Comparison of ENCODE assay signal across 21 cellular contexts in the genomic region with DNA sequence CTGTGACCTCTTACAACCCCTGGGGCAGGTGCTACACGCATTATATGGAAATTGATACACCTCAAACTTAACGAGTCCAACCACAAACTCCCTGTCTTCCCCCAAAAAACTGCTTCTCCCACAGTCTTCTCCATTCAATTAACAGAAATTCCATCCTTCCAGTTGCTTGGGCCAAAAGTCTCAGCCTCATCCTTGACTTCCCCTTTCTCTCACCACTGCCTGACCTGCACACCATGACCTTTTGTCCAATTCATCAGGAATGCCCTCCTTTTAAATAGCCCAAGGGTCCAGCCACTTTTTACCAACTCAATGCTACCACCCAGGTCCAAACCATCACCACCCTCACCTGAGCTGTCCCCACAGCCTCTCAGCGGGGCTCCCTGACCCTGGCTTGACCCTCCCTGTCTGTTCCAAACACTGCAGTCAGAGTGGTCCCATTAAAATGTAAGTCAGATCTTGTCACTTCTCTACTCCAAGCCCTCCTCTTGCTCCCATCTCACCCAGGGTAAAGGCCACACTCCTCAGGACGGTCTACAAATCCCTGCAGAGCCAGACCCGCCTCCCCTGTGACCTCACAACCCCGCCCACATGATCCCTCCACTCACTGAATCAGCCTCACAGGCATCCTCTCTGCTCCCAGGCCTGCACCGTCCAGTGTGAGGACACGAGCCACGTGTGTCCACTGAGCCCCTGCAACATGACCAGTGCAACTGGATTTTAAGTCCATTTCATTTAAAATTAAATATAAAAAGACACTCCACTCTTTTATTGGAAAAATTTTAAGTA. TPM values are rescaled to one million over a fixed set of nuclear protein-coding genes. Genes with fewer than 3 reads are reported as not detected.
DNase-seq lines count a peak whose midpoint lies in the region; ATAC-seq and TF ChIP-seq lines count a peak whose summit lies in the region.
"Had no signal": no experiment of that assay in that cellular context is flagged by ENCODE, and none has a peak within 500 bp of the region (broad histone marks: within the 10 kb centered on the region; RNA-seq: fewer than 3 reads in every experiment).

No MANE protein-coding gene starts in this region.

- in situ Hi-C loops in brain microvascular endothelial cell (cut with HindIII; ENCODE audit: low pct_ligation_motif_present, low sequenced_read_pairs) = no loop called here

- H3K36me3 ChIP-seq in HEK293 (ENCODE audit: control insufficient read depth in 2 of 2, insufficient read depth in 1 of 2, low read length in 2 of 2) (no peaks in the 10 kb centered on the region), brain microvascular endothelial cell (replicated peaks) (no peaks in the 10 kb centered on the region), trophoblast cell (ENCODE audit: control insufficient read depth in 1 of 2, insufficient read depth in 2 of 2, low read length in 2 of 2) (no peaks in the 10 kb centered on the region)
- H3K36me3 ChIP-seq: BLaER1 treated with 17β-estradiol and CSF1 and Interleukin-3, amounts not matched to agents 10 nM and 100 nM; MG63; pancreas had no signal

- TF ChIP-seq CTCF in HEK293 (tag by site-specific recombination; IDR thresholded peaks at IDR 0.05) = no peak
- no peak for TF ChIP-seq CTCF in brain microvascular endothelial cell (IDR thresholded peaks at IDR 0.05; ENCODE audit: low read depth, low read length, missing control alignments)

- no peak overlapping the region for H2BK12ac ChIP-seq in trophoblast cell (ENCODE audit: low read length)

- no peak overlapping the region for H2BK120ac ChIP-seq in trophoblast cell (ENCODE audit: insufficient read depth, low read length, poor library complexity)

- no peak overlapping the region for H3K18ac ChIP-seq in trophoblast cell (ENCODE audit: low read length)

- POLR2A ChIA-PET in HEK293 (lab: Yijun Ruan, JAX) = no interaction called here

- H3K4ac ChIP-seq in trophoblast cell (ENCODE audit: low read depth, low read length) = no peak overlapping the region

- DNase-seq in DMS 273 (lab: John Stamatoyannopoulos, UW; ENCODE audit: unreplicated experiment) (peak; percentile 40), DMS 273 treated with DMSO at 0.1 percent for 48 hours (lab: John Stamatoyannopoulos, UW) (no peak), brain microvascular endothelial cell (peak; percentile 18), trophoblast cell (peak in 1 of 2 donors; percentile 18)
- DNase-seq in NK-92 treated with Interleukin-12 subunit alpha and Interleukin-12 subunit beta, amount 100 ng/mL, for 24 hours (lab: John Stamatoyannopoulos, UW) = no peak
- DNase-seq in T-helper 2 cell treated with Interferon-gamma antibody and Interleukin-4, amounts not matched to agents 5 μg/mL and 100 μg/mL, for 36 hours (ENCODE audit: low spot score) = no peak
- DNase-seq: activated CD4-positive, alpha-beta T cell treated with anti-CD3 and anti-CD28 coated beads, Interleukin-2, amount 50 U/mL, for 4 hours; activated naive CD4-positive, alpha-beta T cell treated with anti-CD3 and anti-CD28 coated beads, Interleukin-2, amount 50 U/mL, for 16 hours; activated T-cell treated with anti-CD3 and anti-CD28 coated beads, Interleukin-2, amount 50 U/mL, for 1 hour; foreskin melanocyte; MG63; NCI-H1694 treated with DMSO at 0.1 percent for 48 hours; OCI-M1; pancreas; stimulated activated CD4-positive, alpha-beta T cell treated with anti-CD3 and anti-CD28 coated beads, Interleukin-4, amount 100 ng/mL, for 24 hours; testis had no signal

- H3K9me3 Mint-ChIP-seq in T-helper 2 cell treated with Interferon-gamma antibody and Interleukin-4, amounts not matched to agents 5 μg/mL and 100 μg/mL, for 36 hours = no peaks in the 10 kb centered on the region

- no peak overlapping the region for H3K4me2 ChIP-seq in trophoblast cell (ENCODE audit: low read length)
- H3K4me2 ChIP-seq: BLaER1 treated with 17β-estradiol and CSF1 and Interleukin-3, amounts not matched to agents 10 nM and 100 nM had no signal

- H3K79me1 ChIP-seq in trophoblast cell (ENCODE audit: low read length) = no peaks in the 10 kb centered on the region

- H3K36me3 Mint-ChIP-seq in T-helper 2 cell treated with Interferon-gamma antibody and Interleukin-4, amounts not matched to agents 5 μg/mL and 100 μg/mL, for 36 hours (ENCODE audit: low read depth) = no peaks in the 10 kb centered on the region

- no peaks in the 10 kb centered on the region for H3K9me3 ChIP-seq in HEK293 (ENCODE audit: control insufficient read depth, insufficient read depth, low read depth, low read length)
- peaks cover 3% of the 10 kb centered on the region for H3K9me3 ChIP-seq in trophoblast cell (ENCODE audit: insufficient read depth, low read depth, low read length)
- H3K9me3 ChIP-seq: BLaER1 treated with 17β-estradiol and CSF1 and Interleukin-3, amounts not matched to agents 10 nM and 100 nM; MG63; pancreas; testis had no signal

- no peak overlapping the region for H4K8ac ChIP-seq in trophoblast cell (ENCODE audit: low read depth, low read length)

- no CpG with 5 or more reads among the region's 9 CpGs for WGBS in trophoblast cell (ENCODE audit: extremely low coverage, insufficient coverage, insufficient read length)

- H2BK5ac ChIP-seq in trophoblast cell (ENCODE audit: low read depth, low read length, poor library complexity) = no peak overlapping the region

- H4K91ac ChIP-seq in trophoblast cell (ENCODE audit: low read depth, low read length) = no peak overlapping the region

- H3K27ac ChIP-seq in HEK293 (ENCODE audit: extremely low read depth, low read depth, low read length) (no peak overlapping the region), brain microvascular endothelial cell (no peak overlapping the region), trophoblast cell (ENCODE audit: low read depth, low read length) (no peak overlapping the region)
- H3K27ac ChIP-seq: 22Rv1; BLaER1 treated with 17β-estradiol and CSF1 and Interleukin-3, amounts not matched to agents 10 nM and 100 nM; coronary artery; pancreas; testis had no signal

- H3K9ac ChIP-seq in trophoblast cell (ENCODE audit: low read length) = no peak overlapping the region
- H3K9ac ChIP-seq: BLaER1 treated with 17β-estradiol and CSF1 and Interleukin-3, amounts not matched to agents 10 nM and 100 nM had no signal

- no peak overlapping the region for H2AFZ ChIP-seq in trophoblast cell (ENCODE audit: insufficient read depth, low read length, poor library complexity)

- H4K12ac ChIP-seq in trophoblast cell (ENCODE audit: low read depth, low read length) = no peak overlapping the region

- H3K4me1 ChIP-seq in HEK293 (ENCODE audit: control insufficient read depth, insufficient read depth, low read length) (no peaks in the 10 kb centered on the region), trophoblast cell (ENCODE audit: control insufficient read depth in 1 of 2, insufficient read depth in 2 of 2, low read length in 2 of 2) (peaks cover 0 to 2% of the 10 kb centered on the region in 2 experiments)
- H3K4me1 ChIP-seq: pancreas, testis had no signal

- CTCF ChIA-PET in HEK293 (lab: Yijun Ruan, JAX) = interaction anchor here (0.7 kb wide), 1 partner anchor 22 kb away, joined by 3 read pairs; no protein-coding TSS in a partner anchor

- H3K27me3 ChIP-seq in brain microvascular endothelial cell (replicated peaks) = no peaks in the 10 kb centered on the region
- no peaks in the 10 kb centered on the region for H3K27me3 ChIP-seq in trophoblast cell (ENCODE audit: insufficient read depth, low read length)
- H3K27me3 ChIP-seq: BLaER1 treated with 17β-estradiol and CSF1 and Interleukin-3, amounts not matched to agents 10 nM and 100 nM; MG63; pancreas; testis had no signal

- H3K4me3 Mint-ChIP-seq in T-helper 2 cell treated with Interferon-gamma antibody and Interleukin-4, amounts not matched to agents 5 μg/mL and 100 μg/mL, for 36 hours = no peak overlapping the region

- H3K4me3 ChIP-seq in HEK293 (ENCODE audit: low read depth, low read length) (no peak overlapping the region), brain microvascular endothelial cell (ENCODE audit: low read depth, low read length) (no peak overlapping the region), trophoblast cell (ENCODE audit: low read depth, low read length) (peak overlapping the region; percentile 31)
- H3K4me3 ChIP-seq: BLaER1 treated with 17β-estradiol and CSF1 and Interleukin-3, amounts not matched to agents 10 nM and 100 nM; coronary artery; MG63; pancreas; testis had no signal

- H3K23ac ChIP-seq in trophoblast cell (ENCODE audit: low read length) = no peak overlapping the region

- H3K27me3 Mint-ChIP-seq in T-helper 2 cell treated with Interferon-gamma antibody and Interleukin-4, amounts not matched to agents 5 μg/mL and 100 μg/mL, for 36 hours (ENCODE audit: low read depth) = no peaks in the 10 kb centered on the region

- no peak overlapping the region for H3K14ac ChIP-seq in trophoblast cell (ENCODE audit: low read length)

- ATAC-seq in GM21825 (IDR thresholded peaks at IDR 0.05; ENCODE audit: unreplicated experiment) = no peak
- ATAC-seq: pancreas had no signal

- H3K4me1 Mint-ChIP-seq in T-helper 2 cell treated with Interferon-gamma antibody and Interleukin-4, amounts not matched to agents 5 μg/mL and 100 μg/mL, for 36 hours (ENCODE audit: low read depth) = peaks cover 6% of the 10 kb centered on the region

- H2AK5ac ChIP-seq in trophoblast cell (ENCODE audit: low read length) = no peak overlapping the region

- H3K27ac Mint-ChIP-seq in T-helper 2 cell treated with Interferon-gamma antibody and Interleukin-4, amounts not matched to agents 5 μg/mL and 100 μg/mL, for 36 hours = no peak overlapping the region

- no peaks in the 10 kb centered on the region for H3K79me2 ChIP-seq in trophoblast cell (ENCODE audit: control insufficient read depth, insufficient read depth, low read length, poor library complexity)

TF ChIP-seq in HEK293, 187 proteins besides CTCF, POLR2A, EP300 and RAD21:
- TF ChIP-seq ZFHX2 (tag by site-specific recombination; conservative IDR thresholded peaks at IDR 0.05) = peak; percentile 15; the same call in 1 of the 2 replicates
- TF ChIP-seq ZNF335 (tag by site-specific recombination; conservative IDR thresholded peaks at IDR 0.05) = no peak
TF ChIP-seq in HEK293: peak in this region for 1.

RNA-seq across cellular contexts. Expression of a gene that starts 18.5 kb away (rescaled TPM):
- polyA plus RNA-seq in trophoblast cell (2013) = 0.06 and 0.08 TPM in 2 replicates

Comparison
In these comparisons a context has a peak if more than half of its experiments do, and no peak if none do; other contexts are left out.
1. DNase-seq: peak in DMS 273 (single experiment) and brain microvascular endothelial cell (single experiment); none in DMS 273 treated with DMSO at 0.1 percent for 48 hours (single experiment), NK-92 treated with Interleukin-12 subunit alpha and Interleukin-12 subunit beta, amount 100 ng/mL, for 24 hours (single experiment) and T-helper 2 cell treated with Interferon-gamma antibody and Interleukin-4, amounts not matched to agents 5 μg/mL and 100 μg/mL, for 36 hours (single experiment).